8 cellular contexts compared by ENCODE assay signal in genomic region chr18:77057043-77057442, GRCh38.
A peak's percentile ranks its signal among the peaks of the same experiment; 100 is the strongest.
DNase-seq lines count a peak whose midpoint lies in the region; ATAC-seq and TF ChIP-seq lines count a peak whose summit lies in the region.

No MANE protein-coding gene starts in this region.

- H3K36me3 ChIP-seq in liver (ENCODE audit: control insufficient read depth in 4 of 4, insufficient read depth in 3 of 4, low read depth in 1 of 4, low read length in 3 of 4) (peaks cover 0 to 4% (median 1%) of the 10 kb centered on the region in 4 donors), thoracic aorta (no peaks in the 10 kb centered on the region), BE2C (no peaks in the 10 kb centered on the region)

- no peaks in the 10 kb centered on the region for H3K27me3 Mint-ChIP-seq in activated T-cell treated with anti-CD3 and anti-CD28 coated beads, Interleukin-2, amount 50 U/mL, for 24 hours
- H3K27me3 Mint-ChIP-seq in activated naive CD8-positive, alpha-beta T cell = no peaks in the 10 kb centered on the region

- no peak overlapping the region for H3K9ac ChIP-seq in liver (ENCODE audit: low read depth in 1 of 2, low read length in 2 of 2)

- WGBS in liver = 72% methylated on average over 4 of the region's 4 CpGs

- H3K4me3 Mint-ChIP-seq in activated T-cell treated with anti-CD3 and anti-CD28 coated beads, Interleukin-2, amount 50 U/mL, for 24 hours = peak overlapping the region; percentile 76
- H3K4me3 Mint-ChIP-seq in activated naive CD8-positive, alpha-beta T cell = peak overlapping the region; percentile 58

- H3K27ac Mint-ChIP-seq in activated T-cell treated with anti-CD3 and anti-CD28 coated beads, Interleukin-2, amount 50 U/mL, for 24 hours = peak overlapping the region; percentile 92
- peak overlapping the region; percentile 90 for H3K27ac Mint-ChIP-seq in activated naive CD8-positive, alpha-beta T cell

- H3K27me3 ChIP-seq in liver (ENCODE audit: control insufficient read depth in 4 of 4, insufficient read depth in 4 of 4, low read length in 3 of 4) (no peaks in the 10 kb centered on the region), thoracic aorta (replicated peaks; ENCODE audit: insufficient read depth) (no peaks in the 10 kb centered on the region), BE2C (no peaks in the 10 kb centered on the region)

- H3K27ac ChIP-seq in liver (ENCODE audit: low read depth in 1 of 2, low read length in 2 of 2) (peak overlapping the region; percentile 84 to 89), thoracic aorta (peak overlapping the region in 1 of 2 donors; percentile 51)

- H3K4me1 Mint-ChIP-seq in activated T-cell treated with anti-CD3 and anti-CD28 coated beads, Interleukin-2, amount 50 U/mL, for 24 hours (ENCODE audit: low read depth) = peaks cover 82% of the 10 kb centered on the region
- peaks cover 77% of the 10 kb centered on the region for H3K4me1 Mint-ChIP-seq in activated naive CD8-positive, alpha-beta T cell (ENCODE audit: low read depth)

- no peak for TF ChIP-seq RAD21 in liver (IDR thresholded peaks at IDR 0.05)

- no peaks in the 10 kb centered on the region for H3K9me3 Mint-ChIP-seq in activated T-cell treated with anti-CD3 and anti-CD28 coated beads, Interleukin-2, amount 50 U/mL, for 24 hours
- H3K9me3 Mint-ChIP-seq in activated naive CD8-positive, alpha-beta T cell (ENCODE audit: low read depth) = no peaks in the 10 kb centered on the region

- DNase-seq in activated T-cell treated with anti-CD3 and anti-CD28 coated beads, Interleukin-2, amount 50 U/mL, for 24 hours = no peak
- DNase-seq in activated T-cell treated with anti-CD3 and anti-CD28 coated beads for 4 hours (no peak), thoracic aorta (ENCODE audit: low spot score) (no peak), GOT3 (lab: John Stamatoyannopoulos, UW) (no peak), BE2C (no peak)

- peaks cover 11 to 34% (median 27%) of the 10 kb centered on the region in 4 donors for H3K4me1 ChIP-seq in liver (ENCODE audit: control insufficient read depth in 4 of 4, insufficient read depth in 4 of 4, low read length in 3 of 4)
- peaks cover 21 to 45% of the 10 kb centered on the region in 2 donors for H3K4me1 ChIP-seq in thoracic aorta (ENCODE audit: control insufficient read depth in 1 of 2, low read depth in 2 of 2)
- no peaks in the 10 kb centered on the region for H3K4me1 ChIP-seq in BE2C

- peaks cover 43% of the 10 kb centered on the region for H3K36me3 Mint-ChIP-seq in activated T-cell treated with anti-CD3 and anti-CD28 coated beads, Interleukin-2, amount 50 U/mL, for 24 hours (ENCODE audit: low read depth)
- peaks cover 8% of the 10 kb centered on the region for H3K36me3 Mint-ChIP-seq in activated naive CD8-positive, alpha-beta T cell

- ATAC-seq in thoracic aorta (ENCODE audit: insufficient number of reproducible peaks, low FRiP score, low read depth) (no peak), HG03175 (IDR thresholded peaks at IDR 0.05; ENCODE audit: unreplicated experiment) (no peak)

- H3K9me3 ChIP-seq in liver (ENCODE audit: control insufficient read depth in 4 of 4, low read length in 3 of 4) = no peaks in the 10 kb centered on the region
- H3K9me3 ChIP-seq in thoracic aorta = no peaks in the 10 kb centered on the region
- H3K9me3 ChIP-seq in BE2C = no peaks in the 10 kb centered on the region

- TF ChIP-seq CTCF in liver (IDR thresholded peaks at IDR 0.05; ENCODE audit: low read depth, low read length, missing input control) = no peak
- no peak for TF ChIP-seq CTCF in thoracic aorta (IDR thresholded peaks at IDR 0.05)
- TF ChIP-seq CTCF in BE2C (IDR thresholded peaks at IDR 0.05; ENCODE audit: low read depth, low read length) = no peak

- no peak overlapping the region for H3K4me3 ChIP-seq in liver (ENCODE audit: low read depth in 1 of 3, low read length in 3 of 3)
- peak overlapping the region; percentile 18 for H3K4me3 ChIP-seq in thoracic aorta
- H3K4me3 ChIP-seq in BE2C (ENCODE audit: low read depth, low read length) = no peak overlapping the region

TF ChIP-seq in liver, 16 proteins besides CTCF, POLR2A, EP300 and RAD21:
- TF ChIP-seq NR2F2 (IDR thresholded peaks at IDR 0.05) = no peak
- no peak for TF ChIP-seq ATF3 (IDR thresholded peaks at IDR 0.05)
- no peak for TF ChIP-seq FOXA2 (IDR thresholded peaks at IDR 0.05)
